ENCODE assay signal across 1 cellular context in genomic region chr2:207472343-207473202, GRCh38.
TF ChIP-seq lines count a peak whose summit lies in the region.

No MANE protein-coding gene starts in this region.

TF ChIP-seq in WTC11, 78 proteins besides CTCF, POLR2A, EP300 and RAD21 (continued from another document):
- no peak for TF ChIP-seq AR (CRISPR knock-in tag; IDR thresholded peaks at IDR 0.05)
- no peak for TF ChIP-seq ZNF317 (CRISPR knock-in tag; IDR thresholded peaks at IDR 0.05; ENCODE audit: borderline replicate concordance, low read depth)
- no peak for TF ChIP-seq FOXP1 (CRISPR knock-in tag; IDR thresholded peaks at IDR 0.05; ENCODE audit: borderline replicate concordance)
- no peak for TF ChIP-seq AFF4 (CRISPR knock-in tag; IDR thresholded peaks at IDR 0.05; ENCODE audit: borderline replicate concordance)
- TF ChIP-seq E2F4 (CRISPR knock-in tag; IDR thresholded peaks at IDR 0.05; ENCODE audit: borderline replicate concordance, low read depth): no peak
- TF ChIP-seq E2F1 (CRISPR knock-in tag; IDR thresholded peaks at IDR 0.05): no peak
